7 cellular contexts compared by ENCODE assay signal in the genomic region with DNA sequence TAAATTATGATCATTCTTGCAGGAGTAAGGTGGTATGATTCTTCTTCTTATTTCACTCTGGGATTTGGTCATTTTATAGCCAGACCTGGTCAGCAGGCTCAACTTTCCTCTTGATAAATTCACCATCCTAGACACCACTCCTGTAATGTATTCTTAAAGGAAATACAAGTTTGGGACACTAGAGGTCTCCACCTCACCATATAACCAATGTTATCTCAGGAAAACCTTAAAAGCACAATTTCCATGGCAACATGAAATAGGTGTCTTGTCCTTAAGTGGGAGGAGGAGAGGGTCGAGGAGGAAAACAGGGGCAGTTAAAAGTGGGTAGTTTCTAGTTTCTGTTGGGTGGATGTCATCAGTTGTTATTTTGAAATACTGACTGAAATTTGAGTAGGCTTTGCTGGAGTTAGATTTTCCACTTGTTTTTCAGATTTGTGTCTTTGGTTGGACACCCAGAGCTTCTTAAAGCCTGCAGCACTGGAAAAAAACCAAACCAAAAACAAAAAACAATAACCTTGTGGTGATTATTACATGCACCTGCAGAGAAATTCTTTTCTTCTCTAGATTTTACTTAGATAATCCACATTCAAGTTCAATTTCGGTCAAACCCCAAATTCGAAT.
DNase-seq lines count a peak whose midpoint lies in the region; ATAC-seq and TF ChIP-seq lines count a peak whose summit lies in the region.

No MANE protein-coding gene starts in this region.

- no peaks in the 10 kb centered on the region for H3K36me3 Mint-ChIP-seq in nephron progenitor cell (ENCODE audit: low read depth)

- peak; percentile 45 for ATAC-seq in HG02981 (IDR thresholded peaks at IDR 0.05; ENCODE audit: unreplicated experiment)
- ATAC-seq in GM18502 (IDR thresholded peaks at IDR 0.05; ENCODE audit: poor library complexity, unreplicated experiment), result no peak

- no peaks in the 10 kb centered on the region for H3K27me3 ChIP-seq in fibroblast of lung (ENCODE audit: control insufficient read depth, insufficient read depth, low read length)

- H2AFZ ChIP-seq in fibroblast of lung (ENCODE audit: low read length), result no peak overlapping the region

- no peaks in the 10 kb centered on the region for H3K36me3 ChIP-seq in fibroblast of lung (ENCODE audit: control insufficient read depth, insufficient read depth, low read length)

- DNase-seq in EL (peak; percentile 44), SKM-1 (lab: John Stamatoyannopoulos, UW; ENCODE audit: unreplicated experiment) (peak; percentile 6), fibroblast of lung (ENCODE audit: low read depth in 2 of 2) (peak; percentile 44 to 71), nephron progenitor cell (peak; percentile 27), NCI-H2107 (lab: John Stamatoyannopoulos, UW) (no peak)

- no peak overlapping the region for H3K27ac Mint-ChIP-seq in nephron progenitor cell

- no peaks in the 10 kb centered on the region for H4K20me1 ChIP-seq in fibroblast of lung (ENCODE audit: control insufficient read depth, extremely low read depth, insufficient read depth, low read length)

- H3K79me2 ChIP-seq in fibroblast of lung (ENCODE audit: control insufficient read depth, insufficient read depth, low read length), result no peaks in the 10 kb centered on the region

- no peak overlapping the region for H3K4me2 ChIP-seq in fibroblast of lung (ENCODE audit: extremely low read depth, insufficient read depth, low read length)

- H3K27me3 Mint-ChIP-seq in nephron progenitor cell (ENCODE audit: low read depth, poor library complexity), result peaks cover 4% of the 10 kb centered on the region

- H3K4me3 ChIP-seq in fibroblast of lung (replicated peaks in 1 of 4; ENCODE audit: control extremely low read depth in 1 of 4, insufficient read depth in 1 of 4, low read depth in 3 of 4, low read length in 4 of 4), result no peak overlapping the region

- H3K9me3 ChIP-seq in fibroblast of lung (ENCODE audit: control insufficient read depth, insufficient read depth, low read depth, low read length), result no peaks in the 10 kb centered on the region

- H3K4me3 Mint-ChIP-seq in nephron progenitor cell, result no peak overlapping the region

- TF ChIP-seq CTCF in fibroblast of lung (conservative IDR thresholded peaks at IDR 0.05 in 1 of 2, IDR thresholded peaks at IDR 0.05 in 1 of 2; ENCODE audit: low read depth in 1 of 2, low read length in 2 of 2) (peak; percentile 52 to 71), nephron progenitor cell (IDR thresholded peaks at IDR 0.05) (peak; percentile 70)

- H3K4me1 Mint-ChIP-seq in nephron progenitor cell, result no peaks in the 10 kb centered on the region

- no peak overlapping the region for H3K27ac ChIP-seq in fibroblast of lung (ENCODE audit: insufficient read depth, low read length)

- no peaks in the 10 kb centered on the region for H3K9me3 Mint-ChIP-seq in nephron progenitor cell

- H3K9ac ChIP-seq in fibroblast of lung (ENCODE audit: insufficient read depth, low read length), result no peak overlapping the region

- H3K4me1 ChIP-seq in fibroblast of lung (ENCODE audit: control insufficient read depth, extremely low read depth, insufficient read depth, low read length), result no peaks in the 10 kb centered on the region
